Comparison of ENCODE assay signal across 8 cellular contexts in the genomic region with DNA sequence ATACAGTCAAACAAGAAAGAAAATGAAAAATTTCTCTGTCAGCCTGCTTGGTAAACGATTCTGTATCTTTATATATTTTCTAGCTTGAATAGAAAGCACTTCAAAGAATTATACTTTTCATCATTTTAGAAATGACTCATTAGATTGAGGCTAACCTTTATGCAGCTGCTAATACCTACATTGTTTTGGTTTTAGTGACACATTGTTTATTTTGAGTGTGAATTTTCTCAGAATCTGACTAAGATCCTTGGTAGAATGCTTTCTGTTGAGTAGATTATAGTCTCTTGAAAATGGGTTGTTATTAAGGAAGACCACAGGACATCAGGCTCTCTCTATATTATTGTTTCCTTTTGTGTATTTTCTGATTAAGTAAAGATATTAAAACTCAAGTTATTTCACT. TPM values are rescaled to one million over a fixed set of nuclear protein-coding genes. Genes with fewer than 3 reads are reported as not detected.
A peak's percentile ranks its signal among the peaks of the same experiment; 100 is the strongest.
DNase-seq lines count a peak whose midpoint lies in the region; ATAC-seq and TF ChIP-seq lines count a peak whose summit lies in the region.

A gene with protein sequence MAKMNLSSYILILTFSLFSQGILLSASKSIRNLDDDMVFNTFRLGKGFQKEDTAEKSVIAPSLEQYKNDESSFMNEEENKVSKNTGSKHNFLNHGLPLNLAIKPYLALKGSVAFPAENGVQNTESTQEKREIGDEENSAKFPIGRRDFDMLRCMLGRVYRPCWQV (minus strand): TSS at position 45 of the 400 bp plus-strand sequence. CDS start 63 bp downstream, outside the sequence.

- H3K4me1 ChIP-seq in BE2C = no peaks in the 10 kb centered on the region

- TF ChIP-seq CTCF in GM13977 (IDR thresholded peaks at IDR 0.05; ENCODE audit: extremely low read depth, insufficient read depth, missing control alignments) (no peak), fibroblast of mammary gland (conservative IDR thresholded peaks at IDR 0.05; ENCODE audit: control insufficient read depth, insufficient read depth, low read depth, low read length) (no peak), BE2C (IDR thresholded peaks at IDR 0.05; ENCODE audit: low read depth, low read length) (no peak)

- intact Hi-C loops in cardiac septum (cut with DNase I) = no loop called here

- no peaks in the 10 kb centered on the region for H3K27me3 ChIP-seq in BE2C

- ATAC-seq in GM21528 (IDR thresholded peaks at IDR 0.05; ENCODE audit: low FRiP score, unreplicated experiment) (peak; percentile 70), HG03520 (IDR thresholded peaks at IDR 0.05; ENCODE audit: unreplicated experiment) (peak; percentile 90)

- H3K9me3 ChIP-seq in BE2C = no peaks in the 10 kb centered on the region

- DNase-seq in GM13977 (ENCODE audit: low spot score) (peak; percentile 55), fibroblast of mammary gland (ENCODE audit: low read depth) (peak; percentile 49), cerebellar cortex (ENCODE audit: low spot score) (no peak), BE2C (no peak), cardiac septum (ENCODE audit: low spot score) (no peak)
- DNase-seq in stimulated activated CD8-positive, alpha-beta memory T cell treated with anti-CD3 and anti-CD28 coated beads, Interleukin-4, amount 100 ng/mL, for 48 hours = no peak

- H3K4me3 ChIP-seq in fibroblast of mammary gland (ENCODE audit: control insufficient read depth, low read depth, low read length) (no peak within 1 kb of the TSS), BE2C (ENCODE audit: low read depth, low read length) (no peak within 1 kb of the TSS)

- H3K36me3 ChIP-seq in BE2C = no peaks in the 10 kb centered on the region

- in situ Hi-C loops in GM13977 (cut with MboI; ENCODE audit: low pct_unique_long_range_greater_than_20kb, low sequenced_read_pairs, unreplicated experiment) = no loop called here

RNA-seq across cellular contexts. Expression of the gene that starts here (rescaled TPM):
- polyA plus RNA-seq in BE2C (2012; ENCODE audit: insufficient read depth, insufficient read length, low read depth) = not detected
- not detected for total RNA-seq in cardiac septum

Comparison
In these comparisons a context has a peak if more than half of its experiments do, and no peak if none do; other contexts are left out.
1. DNase-seq: peak in GM13977 (single experiment) and fibroblast of mammary gland (single experiment); none in cerebellar cortex (single experiment), stimulated activated CD8-positive, alpha-beta memory T cell treated with anti-CD3 and anti-CD28 coated beads, Interleukin-4, amount 100 ng/mL, for 48 hours (single experiment), BE2C (single experiment) and cardiac septum (single experiment).